In the genomic region with DNA sequence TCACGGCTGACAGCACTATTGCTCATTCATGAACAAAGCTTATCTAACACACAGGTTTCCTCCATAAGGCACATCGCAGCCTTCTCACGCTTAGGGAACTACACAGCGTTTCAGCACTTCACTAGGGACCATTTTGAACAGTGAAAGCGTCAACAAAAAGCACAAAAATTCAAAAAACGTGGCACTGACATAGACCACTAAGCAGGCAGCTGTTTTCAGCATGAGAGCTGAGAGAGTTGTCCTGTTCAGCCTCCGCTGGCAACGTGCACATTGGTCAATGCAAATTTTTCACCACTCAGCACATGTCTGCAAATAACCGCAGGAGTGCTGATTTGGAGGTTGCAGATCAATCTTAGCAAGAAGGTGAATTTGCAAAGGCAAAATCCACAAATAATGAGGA, we compare ENCODE assay signal across 16 cellular contexts.
DNase-seq lines count a peak whose midpoint lies in the region; ATAC-seq and TF ChIP-seq lines count a peak whose summit lies in the region.
"Had no signal": no experiment of that assay in that cellular context is flagged by ENCODE, and none has a peak within 500 bp of the region (broad histone marks: within the 10 kb centered on the region; RNA-seq: fewer than 3 reads in every experiment).

No MANE protein-coding gene starts in this region.

- H3K9me3 Mint-ChIP-seq in nephron = peaks cover 9% of the 10 kb centered on the region
- H3K9me3 Mint-ChIP-seq: H9 had no signal

- no peak for TF ChIP-seq POLR2A in IMR-90 (IDR thresholded peaks at IDR 0.05; ENCODE audit: low read depth, low read length)

- H3K79me1 ChIP-seq in IMR-90 (ENCODE audit: low read depth in 1 of 2, low read length in 2 of 2) = no peaks in the 10 kb centered on the region

- POLR2A ChIA-PET in IMR-90 (lab: Charles Lee; ENCODE audit: unreplicated experiment) = no interaction called here

- H2BK20ac ChIP-seq in IMR-90 (ENCODE audit: low read depth, low read length) = no peak overlapping the region

- no peak overlapping the region for H3K14ac ChIP-seq in IMR-90 (replicated peaks; ENCODE audit: low read depth, low read length)

- H3K9me3 ChIP-seq in IMR-90 (ENCODE audit: control insufficient read depth, insufficient read depth, low read length) (no peaks in the 10 kb centered on the region), colonic mucosa (no peaks in the 10 kb centered on the region)

- H3K9ac ChIP-seq in IMR-90 (ENCODE audit: low read depth, low read length) (no peak overlapping the region), colonic mucosa (ENCODE audit: low read depth in 2 of 2, low read length in 2 of 2) (no peak overlapping the region)

- no peak overlapping the region for H2BK15ac ChIP-seq in IMR-90 (ENCODE audit: low read depth, low read length)

- in situ Hi-C loops in IMR-90 (cut with MboI; ENCODE audit: low sequenced_read_pairs) = no loop called here

- no peak overlapping the region for H2AK9ac ChIP-seq in IMR-90 (replicated peaks; ENCODE audit: low read depth, low read length, poor library complexity)

- H2BK5ac ChIP-seq in IMR-90 (ENCODE audit: low read depth, low read length, poor library complexity, severe bottlenecking) = no peak overlapping the region

- H3K4me1 ChIP-seq in IMR-90 (ENCODE audit: control insufficient read depth, insufficient read depth, low read length) (peaks cover 10% of the 10 kb centered on the region), colonic mucosa (no peaks in the 10 kb centered on the region)

- H3K27me3 ChIP-seq in IMR-90 (ENCODE audit: control insufficient read depth, insufficient read depth, low read length) = no peaks in the 10 kb centered on the region
- H3K27me3 ChIP-seq in colonic mucosa = no peaks in the 10 kb centered on the region

- H3K9me1 ChIP-seq in IMR-90 (ENCODE audit: insufficient read depth, low read length) = no peaks in the 10 kb centered on the region

- dilution Hi-C loops in IMR-90 (cut with HindIII; ENCODE audit: low sequenced_read_pairs, unreplicated experiment) = no loop called here

- H4K20me1 ChIP-seq in IMR-90 (ENCODE audit: insufficient read depth, low read length) = no peaks in the 10 kb centered on the region

- peak overlapping the region in 2 of 3 experiments; percentile 10 to 70 for H3K27ac Mint-ChIP-seq in nephron

- no peak overlapping the region for H3K4ac ChIP-seq in IMR-90 (ENCODE audit: low read depth, low read length)

- peaks cover 6% of the 10 kb centered on the region for H3K4me1 Mint-ChIP-seq in nephron
- H3K4me1 Mint-ChIP-seq: CD4-positive, CD25-positive, alpha-beta regulatory T cell had no signal

- intact Hi-C loops in IMR-90 (cut with micrococcal nuclease) = no loop called here
- intact Hi-C loops in colonic mucosa (cut with DNase I) = no loop called here

- no peak overlapping the region for H3K27ac ChIP-seq in IMR-90 (ENCODE audit: insufficient read depth, low read length)
- H3K27ac ChIP-seq in VCaP = peak overlapping the region; percentile 23; the same call in 1 of the 2 replicates
- no peak overlapping the region for H3K27ac ChIP-seq in colonic mucosa

- no peak for TF ChIP-seq RAD21 in IMR-90 (IDR thresholded peaks at IDR 0.05; ENCODE audit: low read length)

- CTCF ChIA-PET in IMR-90 (lab: Yijun Ruan, JAX) = interaction anchor here (1.2 kb wide), 1 partner anchor 89 kb away, joined by 3 read pairs; no protein-coding TSS in a partner anchor

- no peak for TF ChIP-seq CTCF in IMR-90 (conservative IDR thresholded peaks at IDR 0.05; ENCODE audit: low read depth, low read length)
- TF ChIP-seq CTCF in VCaP (conservative IDR thresholded peaks at IDR 0.05) = no peak
- TF ChIP-seq CTCF in colonic mucosa (IDR thresholded peaks at IDR 0.05) = no peak
- TF ChIP-seq CTCF in nephron (IDR thresholded peaks at IDR 0.05; ENCODE audit: unreplicated experiment in 3 of 3) = no peak

- H3K56ac ChIP-seq in IMR-90 (ENCODE audit: extremely low read depth, insufficient read depth, low read length) = no peak overlapping the region

- no peak overlapping the region for H2AFZ ChIP-seq in IMR-90 (replicated peaks; ENCODE audit: low read length, poor library complexity)

- H3K36me3 ChIP-seq in IMR-90 (ENCODE audit: control insufficient read depth, insufficient read depth, low read length) (peaks cover 10% of the 10 kb centered on the region; the same call in 1 of the 2 replicates), colonic mucosa (no peaks in the 10 kb centered on the region)

- H3K18ac ChIP-seq in IMR-90 (ENCODE audit: low read depth, low read length) = no peak overlapping the region

- H3K4me3 ChIP-seq in IMR-90 (ENCODE audit: insufficient read depth, low read depth, low read length) (no peak overlapping the region), colonic mucosa (no peak overlapping the region)

- H3K36me3 Mint-ChIP-seq in nephron (ENCODE audit: low read depth) = no peaks in the 10 kb centered on the region
- H3K36me3 Mint-ChIP-seq: CD4-positive, CD25-positive, alpha-beta regulatory T cell had no signal

- H3K4me3 Mint-ChIP-seq in nephron = no peak overlapping the region
- H3K4me3 Mint-ChIP-seq: CD4-positive, CD25-positive, alpha-beta regulatory T cell; H9 had no signal

- no peak overlapping the region for H2AK5ac ChIP-seq in IMR-90 (ENCODE audit: low read depth, low read length)

- H3K23ac ChIP-seq in IMR-90 (ENCODE audit: low read depth, low read length) = no peak overlapping the region

- no peak overlapping the region for H4K5ac ChIP-seq in IMR-90 (ENCODE audit: low read depth, low read length)

- no peak overlapping the region for H2BK120ac ChIP-seq in IMR-90 (ENCODE audit: low read depth, low read length)

- no peak overlapping the region for H3K4me2 ChIP-seq in IMR-90 (ENCODE audit: low read depth, low read length)

- peaks cover 3% of the 10 kb centered on the region for H3K27me3 Mint-ChIP-seq in nephron (ENCODE audit: low read depth)

- WGBS in IMR-90 (ENCODE audit: extremely low coverage in 2 of 2, insufficient read length in 1 of 2), 2 experiments = 43% methylated on average over 7 of the region's 9 CpGs; no CpG with 5 or more reads in 1 of the 2 experiments

- H4K91ac ChIP-seq in IMR-90 (ENCODE audit: insufficient read depth, low read depth, low read length) = no peak overlapping the region

- no peak for ATAC-seq in IMR-90 (ENCODE audit: low read depth)
- ATAC-seq in GM18907 (IDR thresholded peaks at IDR 0.05; ENCODE audit: unreplicated experiment) = no peak

- BruUV-seq in IMR-90 (replicated peaks; lab: Mats Ljungman, UMichigan) = no TSS peak

- DNase-seq in IMR-90 (peak; percentile 57), colonic mucosa (peak; percentile 5), DMS53 treated with DMSO at 0.1 percent for 48 hours (lab: John Stamatoyannopoulos, UW; ENCODE audit: unreplicated experiment) (no peak), HPDE6-E6E7 (ENCODE audit: extremely low spot score) (no peak)
- no peak for DNase-seq in activated naive CD4-positive, alpha-beta T cell treated with anti-CD3 and anti-CD28 coated beads, Interleukin-2, amount 50 U/mL, for 16 hours
- DNase-seq: ACHN; CD4-positive, CD25-positive, alpha-beta regulatory T cell; GF-D8; Kasumi-1; NCI-H1930; NCI-H446 treated with DMSO at 0.1 percent for 48 hours; NCI-H82 had no signal

- H4K8ac ChIP-seq in IMR-90 (ENCODE audit: low read depth in 2 of 2, low read length in 2 of 2) = no peak overlapping the region

TF ChIP-seq in IMR-90, 13 proteins besides CTCF, POLR2A, EP300 and RAD21:
- TF ChIP-seq BHLHE40 (IDR thresholded peaks at IDR 0.05; ENCODE audit: low read depth, low read length) (no peak), CEBPB (IDR thresholded peaks at IDR 0.05; ENCODE audit: low read depth, low read length) (no peak), RFX5 (IDR thresholded peaks at IDR 0.05; ENCODE audit: low read depth, low read length) (no peak), CHD1 (IDR thresholded peaks at IDR 0.05; ENCODE audit: low read depth, low read length) (no peak), RCOR1 (IDR thresholded peaks at IDR 0.05; ENCODE audit: insufficient replicate concordance, low read length) (no peak), MAFK (IDR thresholded peaks at IDR 0.05; ENCODE audit: low read depth, low read length) (no peak), MAZ (IDR thresholded peaks at IDR 0.05; ENCODE audit: borderline replicate concordance, low read depth, low read length) (no peak), SMC3 (IDR thresholded peaks at IDR 0.05; ENCODE audit: low read depth, low read length) (no peak), MXI1 (IDR thresholded peaks at IDR 0.05; ENCODE audit: borderline replicate concordance, low read depth, low read length) (no peak), FOS (IDR thresholded peaks at IDR 0.05; ENCODE audit: low read depth, low read length) (no peak), NFE2L2 (IDR thresholded peaks at IDR 0.05; ENCODE audit: low read depth, low read length) (no peak)
- TF ChIP-seq, protein P1, sequence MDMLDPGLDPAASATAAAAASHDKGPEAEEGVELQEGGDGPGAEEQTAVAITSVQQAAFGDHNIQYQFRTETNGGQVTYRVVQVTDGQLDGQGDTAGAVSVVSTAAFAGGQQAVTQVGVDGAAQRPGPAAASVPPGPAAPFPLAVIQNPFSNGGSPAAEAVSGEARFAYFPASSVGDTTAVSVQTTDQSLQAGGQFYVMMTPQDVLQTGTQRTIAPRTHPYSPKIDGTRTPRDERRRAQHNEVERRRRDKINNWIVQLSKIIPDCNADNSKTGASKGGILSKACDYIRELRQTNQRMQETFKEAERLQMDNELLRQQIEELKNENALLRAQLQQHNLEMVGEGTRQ (IDR thresholded peaks at IDR 0.05; ENCODE audit: low read depth, low read length) = no peak
- TF ChIP-seq, protein P2, sequence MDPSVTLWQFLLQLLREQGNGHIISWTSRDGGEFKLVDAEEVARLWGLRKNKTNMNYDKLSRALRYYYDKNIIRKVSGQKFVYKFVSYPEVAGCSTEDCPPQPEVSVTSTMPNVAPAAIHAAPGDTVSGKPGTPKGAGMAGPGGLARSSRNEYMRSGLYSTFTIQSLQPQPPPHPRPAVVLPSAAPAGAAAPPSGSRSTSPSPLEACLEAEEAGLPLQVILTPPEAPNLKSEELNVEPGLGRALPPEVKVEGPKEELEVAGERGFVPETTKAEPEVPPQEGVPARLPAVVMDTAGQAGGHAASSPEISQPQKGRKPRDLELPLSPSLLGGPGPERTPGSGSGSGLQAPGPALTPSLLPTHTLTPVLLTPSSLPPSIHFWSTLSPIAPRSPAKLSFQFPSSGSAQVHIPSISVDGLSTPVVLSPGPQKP (IDR thresholded peaks at IDR 0.05; ENCODE audit: borderline replicate concordance, low read depth, low read length) = no peak

Comparison
In these comparisons a context has a peak if more than half of its experiments do, and no peak if none do; other contexts are left out.
1. DNase-seq: peak in IMR-90 (single experiment) and colonic mucosa (single experiment); none in DMS53 treated with DMSO at 0.1 percent for 48 hours (single experiment), HPDE6-E6E7 (single experiment) and activated naive CD4-positive, alpha-beta T cell treated with anti-CD3 and anti-CD28 coated beads, Interleukin-2, amount 50 U/mL, for 16 hours (single experiment).